In the genomic region with DNA sequence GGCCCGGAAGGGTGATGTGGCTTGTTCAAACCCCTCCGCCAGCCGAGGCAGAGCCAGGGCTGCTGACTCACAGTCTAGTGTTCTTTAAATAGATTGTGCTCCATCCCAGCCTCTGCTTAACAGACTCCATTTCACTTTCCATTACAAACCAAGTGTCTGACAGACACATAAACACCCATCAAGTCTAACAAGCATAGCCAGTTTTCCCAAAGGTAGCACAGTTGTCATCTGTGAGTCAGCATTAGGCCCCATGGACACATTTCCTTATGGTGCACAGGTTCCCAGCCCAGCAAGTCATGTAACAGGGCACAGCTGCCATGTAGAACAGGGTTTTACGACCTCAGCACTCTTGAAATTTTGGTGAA, we compare ENCODE assay signal across 10 cellular contexts.
A peak's percentile ranks its signal among the peaks of the same experiment; 100 is the strongest.
DNase-seq lines count a peak whose midpoint lies in the region; ATAC-seq, FAIRE-seq and TF ChIP-seq lines count a peak whose summit lies in the region.
"Had no signal": no experiment of that assay in that cellular context is flagged by ENCODE, and none has a peak within 500 bp of the region (broad histone marks: within the 10 kb centered on the region; RNA-seq: fewer than 3 reads in every experiment).

No MANE protein-coding gene starts in this region.

- H3K27me3 ChIP-seq in ACC112 (ENCODE audit: insufficient read depth, low read length): no peaks in the 10 kb centered on the region

- H3K36me3 ChIP-seq in ACC112 (ENCODE audit: insufficient read depth, low read length) (no peaks in the 10 kb centered on the region), kidney (ENCODE audit: control insufficient read depth in 1 of 2, insufficient read depth in 2 of 2, low read length in 2 of 2) (no peaks in the 10 kb centered on the region)

- H3K27ac ChIP-seq in ACC112 (ENCODE audit: low read depth, low read length): peak overlapping the region; percentile 79
- no peak overlapping the region for H3K27ac ChIP-seq in kidney (ENCODE audit: low read depth in 2 of 2, low read length in 2 of 2)
- H3K27ac ChIP-seq: SK-N-MC had no signal

- H3K79me2 ChIP-seq in ACC112 (ENCODE audit: control insufficient read depth, insufficient read depth, low read length, unreplicated experiment): no peaks in the 10 kb centered on the region

- H2AFZ ChIP-seq in ACC112 (ENCODE audit: low read length, unreplicated experiment): peak overlapping the region; percentile 38

- H3K4me1 ChIP-seq in ACC112 (ENCODE audit: control insufficient read depth, insufficient read depth, low read length, unreplicated experiment) (peaks cover 23% of the 10 kb centered on the region), kidney (ENCODE audit: control insufficient read depth in 1 of 2, insufficient read depth in 1 of 2, low read depth in 1 of 2, low read length in 2 of 2) (no peaks in the 10 kb centered on the region)

- FAIRE-seq in kidney (lab: Jason Lieb, UNC): no peak

- no peak overlapping the region for H3K9ac ChIP-seq in kidney (ENCODE audit: low read length in 2 of 2)

- H3K9me3 ChIP-seq in kidney (ENCODE audit: control insufficient read depth in 1 of 2, low read length in 2 of 2): no peaks in the 10 kb centered on the region

- intact Hi-C loops in left colon (cut with DNase I, micrococcal nuclease) (no loop called here), kidney (cut with DNase I) (no loop called here)

- H3K4me3 ChIP-seq in ACC112 (ENCODE audit: low read depth, low read length) (peak overlapping the region; percentile 50), astrocyte of the cerebellum (ENCODE audit: low read depth, low read length) (no peak overlapping the region), kidney (ENCODE audit: low read length in 2 of 2) (no peak overlapping the region)
- H3K4me3 ChIP-seq: SK-N-MC had no signal

- peak; percentile 91 for ATAC-seq in left colon
- no peak for ATAC-seq in GM19324 (IDR thresholded peaks at IDR 0.05; ENCODE audit: low FRiP score, unreplicated experiment)

- in situ Hi-C loops in KBM-7 (cut with MboI; ENCODE audit: low pct_unique_long_range_greater_than_20kb, low sequenced_read_pairs) (no loop called here), astrocyte of the cerebellum (cut with HindIII; ENCODE audit: low sequenced_read_pairs) (no loop called here)

- DNase-seq in KBM-7 (peak; percentile 53), astrocyte of the cerebellum (ENCODE audit: low read depth) (peak; percentile 50), left colon (peak; percentile 21 to 43), T-helper 1 cell (no peak), kidney (no peak)
- no peak for DNase-seq in effector CD8-positive, alpha-beta T cell (lab: John Stamatoyannopoulos, UW)
- DNase-seq: CD4-positive, CD25-positive, alpha-beta regulatory T cell had no signal

- TF ChIP-seq CTCF in astrocyte of the cerebellum (IDR thresholded peaks at IDR 0.05; ENCODE audit: low read depth, low read length, missing control alignments): no peak
- TF ChIP-seq CTCF in kidney (IDR thresholded peaks at IDR 0.05; ENCODE audit: borderline replicate concordance, extremely low read depth, insufficient read depth): no peak

Comparison
In these comparisons a context has a peak if more than half of its experiments do, and no peak if none do; other contexts are left out.
1. DNase-seq: peak in KBM-7 (single experiment), astrocyte of the cerebellum (single experiment) and left colon (2 of 2); none in T-helper 1 cell (0 of 5), effector CD8-positive, alpha-beta T cell (single experiment) and kidney (single experiment).